In genomic region chr19:27993619-27994018, GRCh38 we compare ENCODE assay signal across 24 cellular contexts.
"Had no signal": no experiment of that assay in that cellular context is flagged by ENCODE, and none has a peak within 500 bp of the region (broad histone marks: within the 10 kb centered on the region; RNA-seq: fewer than 3 reads in every experiment).

No MANE protein-coding gene starts in this region.

- H3K27ac Mint-ChIP-seq: naive thymus-derived CD8-positive, alpha-beta T cell; nephron progenitor cell; stimulated activated naive B cell treated with anti-CD40 and anti-IgM and Interleukin-4, amounts not matched to agents 10 μg/mL and 1 μg/mL and 100 μg/mL, for 72 hours had no signal

- H3K36me3 ChIP-seq: left ventricle myocardium inferior, ovary, prostate gland, stomach, thyroid gland, transverse colon, upper lobe of left lung, vagina had no signal

- H3K4me2 ChIP-seq: hepatocyte had no signal

- H3K4me3 Mint-ChIP-seq: naive thymus-derived CD8-positive, alpha-beta T cell; nephron progenitor cell; stimulated activated naive B cell treated with anti-CD40 and anti-IgM and Interleukin-4, amounts not matched to agents 10 μg/mL and 1 μg/mL and 100 μg/mL, for 72 hours had no signal

- H3K9me3 ChIP-seq: left ventricle myocardium inferior, ovary, prostate gland, stomach, testis, thyroid gland, transverse colon, upper lobe of left lung, vagina had no signal

- H3K79me2 ChIP-seq: hepatocyte had no signal

- H3K27ac ChIP-seq: hepatocyte, left ventricle myocardium inferior, ovary, prostate gland, skin epidermis, stomach, testis, thyroid gland, transverse colon, upper lobe of left lung, vagina had no signal

- H3K4me1 Mint-ChIP-seq: naive thymus-derived CD8-positive, alpha-beta T cell; stimulated activated naive B cell treated with anti-CD40 and anti-IgM and Interleukin-4, amounts not matched to agents 10 μg/mL and 1 μg/mL and 100 μg/mL, for 72 hours had no signal

- H3K27me3 Mint-ChIP-seq: stimulated activated naive B cell treated with anti-CD40 and anti-IgM and Interleukin-4, amounts not matched to agents 10 μg/mL and 1 μg/mL and 100 μg/mL, for 72 hours had no signal

- ATAC-seq: naive thymus-derived CD8-positive, alpha-beta T cell; right cardiac atrium; sciatic nerve; stimulated activated naive B cell treated with anti-CD40 and anti-IgM and Interleukin-4, amounts not matched to agents 10 μg/mL and 1 μg/mL and 100 μg/mL, for 72 hours; stimulated activated naive CD8-positive, alpha-beta T cell treated with anti-CD3 and anti-CD28 coated beads, Interleukin-15, Interleukin-2, amounts not matched to agents 100 U/mL and 50 U/mL, for 24 hours had no signal

- H3K9me3 Mint-ChIP-seq: nephron progenitor cell had no signal

- DNase-seq: islet precursor cell; left ventricle myocardium inferior; naive thymus-derived CD8-positive, alpha-beta T cell; nephron progenitor cell; ovary; retina; right cardiac atrium; stimulated activated CD4-positive, alpha-beta T cell treated with anti-CD3 and anti-CD28 coated beads, Interleukin-12 subunit alpha, Interleukin-12 subunit beta, amount 100 ng/mL, for 4 hours; stimulated activated CD4-positive, alpha-beta T cell treated with anti-CD3 and anti-CD28 coated beads, Interleukin-15, amount 100 ng/mL, for 24 hours; stimulated activated CD4-positive, alpha-beta T cell treated with anti-CD3 and anti-CD28 coated beads, Interleukin-2, amount 100 ng/mL, for 24 hours; stimulated activated CD4-positive, alpha-beta T cell treated with anti-CD3 and anti-CD28 coated beads, Interleukin-4, amount 100 ng/mL, for 1 hour; stimulated activated naive B cell treated with anti-CD40 and anti-IgM and Interleukin-4, amounts not matched to agents 10 μg/mL and 1 μg/mL and 100 μg/mL, for 72 hours; stimulated activated naive CD8-positive, alpha-beta T cell treated with anti-CD3 and anti-CD28 coated beads, Interleukin-15, Interleukin-2, amounts not matched to agents 100 U/mL and 50 U/mL, for 24 hours; stomach; testis; thyroid gland; transverse colon; upper lobe of left lung had no signal

- H2AFZ ChIP-seq: hepatocyte had no signal

- H3K4me3 ChIP-seq: hepatocyte, left ventricle myocardium inferior, lung, ovary, prostate gland, skin epidermis, stomach, testis, thyroid gland, transverse colon, upper lobe of left lung, vagina had no signal

- H3K27me3 ChIP-seq: hepatocyte, ovary, stomach, testis, thyroid gland, transverse colon, upper lobe of left lung, vagina had no signal

- H3K4me1 ChIP-seq: left ventricle myocardium inferior, prostate gland, testis, thyroid gland, transverse colon, upper lobe of left lung, vagina had no signal

- H3K36me3 Mint-ChIP-seq: naive thymus-derived CD8-positive, alpha-beta T cell; stimulated activated naive B cell treated with anti-CD40 and anti-IgM and Interleukin-4, amounts not matched to agents 10 μg/mL and 1 μg/mL and 100 μg/mL, for 72 hours had no signal
